Comparison of ENCODE assay signal across 1 cellular context in the genomic region with DNA sequence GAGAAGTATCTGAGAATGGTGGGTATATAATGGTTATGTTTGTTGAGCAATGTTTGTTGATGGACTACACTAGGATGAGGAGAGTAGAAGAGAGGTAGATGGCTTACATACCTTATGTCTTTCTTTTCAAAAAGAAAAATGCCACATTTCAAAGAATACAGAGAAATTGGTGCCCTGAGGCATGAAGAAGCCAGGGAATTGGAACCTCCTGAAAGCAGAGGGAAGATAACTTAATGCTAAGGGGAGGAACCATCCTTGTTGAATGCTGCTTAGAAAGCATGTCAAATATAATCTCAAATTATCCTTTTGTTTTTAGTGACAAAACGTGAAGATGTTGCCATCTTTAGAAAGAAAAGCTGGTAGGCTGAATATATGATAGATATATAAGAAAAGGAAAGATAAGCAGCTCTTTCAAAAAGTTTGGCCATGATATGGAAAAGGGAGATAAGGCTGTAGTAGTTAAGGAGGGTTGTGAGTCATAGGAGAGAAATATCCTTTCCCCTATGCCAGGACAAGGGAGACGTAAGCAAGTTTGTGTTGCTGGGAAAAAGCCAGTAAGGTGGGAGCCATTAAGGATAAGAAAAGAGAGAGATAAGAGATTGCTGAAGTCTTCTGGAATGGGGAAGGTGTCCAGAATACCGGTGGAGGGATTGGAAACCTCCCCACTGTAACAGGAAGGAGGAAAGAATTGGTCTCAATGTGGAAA.
TF ChIP-seq lines count a peak whose summit lies in the region.

No MANE protein-coding gene starts in this region.

TF ChIP-seq in GM23338, 12 proteins besides CTCF, POLR2A, EP300 and RAD21 (continued from another document):
- TF ChIP-seq, protein P1, sequence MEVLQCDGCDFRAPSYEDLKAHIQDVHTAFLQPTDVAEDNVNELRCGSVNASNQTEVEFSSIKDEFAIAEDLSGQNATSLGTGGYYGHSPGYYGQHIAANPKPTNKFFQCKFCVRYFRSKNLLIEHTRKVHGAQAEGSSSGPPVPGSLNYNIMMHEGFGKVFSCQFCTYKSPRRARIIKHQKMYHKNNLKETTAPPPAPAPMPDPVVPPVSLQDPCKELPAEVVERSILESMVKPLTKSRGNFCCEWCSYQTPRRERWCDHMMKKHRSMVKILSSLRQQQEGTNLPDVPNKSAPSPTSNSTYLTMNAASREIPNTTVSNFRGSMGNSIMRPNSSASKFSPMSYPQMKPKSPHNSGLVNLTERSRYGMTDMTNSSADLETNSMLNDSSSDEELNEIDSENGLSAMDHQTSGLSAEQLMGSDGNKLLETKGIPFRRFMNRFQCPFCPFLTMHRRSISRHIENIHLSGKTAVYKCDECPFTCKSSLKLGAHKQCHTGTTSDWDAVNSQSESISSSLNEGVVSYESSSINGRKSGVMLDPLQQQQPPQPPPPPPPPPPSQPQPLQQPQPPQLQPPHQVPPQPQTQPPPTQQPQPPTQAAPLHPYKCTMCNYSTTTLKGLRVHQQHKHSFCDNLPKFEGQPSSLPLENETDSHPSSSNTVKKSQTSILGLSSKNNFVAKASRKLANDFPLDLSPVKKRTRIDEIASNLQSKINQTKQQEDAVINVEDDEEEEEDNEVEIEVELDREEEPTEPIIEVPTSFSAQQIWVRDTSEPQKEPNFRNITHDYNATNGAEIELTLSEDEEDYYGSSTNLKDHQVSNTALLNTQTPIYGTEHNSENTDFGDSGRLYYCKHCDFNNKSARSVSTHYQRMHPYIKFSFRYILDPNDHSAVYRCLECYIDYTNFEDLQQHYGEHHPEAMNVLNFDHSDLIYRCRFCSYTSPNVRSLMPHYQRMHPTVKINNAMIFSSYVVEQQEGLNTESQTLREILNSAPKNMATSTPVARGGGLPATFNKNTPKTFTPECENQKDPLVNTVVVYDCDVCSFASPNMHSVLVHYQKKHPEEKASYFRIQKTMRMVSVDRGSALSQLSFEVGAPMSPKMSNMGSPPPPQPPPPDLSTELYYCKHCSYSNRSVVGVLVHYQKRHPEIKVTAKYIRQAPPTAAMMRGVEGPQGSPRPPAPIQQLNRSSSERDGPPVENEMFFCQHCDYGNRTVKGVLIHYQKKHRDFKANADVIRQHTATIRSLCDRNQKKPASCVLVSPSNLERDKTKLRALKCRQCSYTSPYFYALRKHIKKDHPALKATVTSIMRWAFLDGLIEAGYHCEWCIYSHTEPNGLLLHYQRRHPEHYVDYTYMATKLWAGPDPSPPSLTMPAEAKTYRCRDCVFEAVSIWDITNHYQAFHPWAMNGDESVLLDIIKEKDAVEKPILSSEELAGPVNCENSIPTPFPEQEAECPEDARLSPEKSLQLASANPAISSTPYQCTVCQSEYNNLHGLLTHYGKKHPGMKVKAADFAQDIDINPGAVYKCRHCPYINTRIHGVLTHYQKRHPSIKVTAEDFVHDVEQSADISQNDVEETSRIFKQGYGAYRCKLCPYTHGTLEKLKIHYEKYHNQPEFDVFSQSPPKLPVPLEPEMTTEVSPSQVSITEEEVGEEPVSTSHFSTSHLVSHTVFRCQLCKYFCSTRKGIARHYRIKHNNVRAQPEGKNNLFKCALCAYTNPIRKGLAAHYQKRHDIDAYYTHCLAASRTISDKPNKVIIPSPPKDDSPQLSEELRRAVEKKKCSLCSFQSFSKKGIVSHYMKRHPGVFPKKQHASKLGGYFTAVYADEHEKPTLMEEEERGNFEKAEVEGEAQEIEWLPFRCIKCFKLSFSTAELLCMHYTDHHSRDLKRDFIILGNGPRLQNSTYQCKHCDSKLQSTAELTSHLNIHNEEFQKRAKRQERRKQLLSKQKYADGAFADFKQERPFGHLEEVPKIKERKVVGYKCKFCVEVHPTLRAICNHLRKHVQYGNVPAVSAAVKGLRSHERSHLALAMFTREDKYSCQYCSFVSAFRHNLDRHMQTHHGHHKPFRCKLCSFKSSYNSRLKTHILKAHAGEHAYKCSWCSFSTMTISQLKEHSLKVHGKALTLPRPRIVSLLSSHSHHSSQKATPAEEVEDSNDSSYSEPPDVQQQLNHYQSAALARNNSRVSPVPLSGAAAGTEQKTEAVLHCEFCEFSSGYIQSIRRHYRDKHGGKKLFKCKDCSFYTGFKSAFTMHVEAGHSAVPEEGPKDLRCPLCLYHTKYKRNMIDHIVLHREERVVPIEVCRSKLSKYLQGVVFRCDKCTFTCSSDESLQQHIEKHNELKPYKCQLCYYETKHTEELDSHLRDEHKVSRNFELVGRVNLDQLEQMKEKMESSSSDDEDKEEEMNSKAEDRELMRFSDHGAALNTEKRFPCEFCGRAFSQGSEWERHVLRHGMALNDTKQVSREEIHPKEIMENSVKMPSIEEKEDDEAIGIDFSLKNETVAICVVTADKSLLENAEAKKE (CRISPR knock-in tag; IDR thresholded peaks at IDR 0.05) = no peak
- TF ChIP-seq ZNF331 (CRISPR knock-in tag; IDR thresholded peaks at IDR 0.05; ENCODE audit: low read depth) = no peak
- TF ChIP-seq, protein P2, sequence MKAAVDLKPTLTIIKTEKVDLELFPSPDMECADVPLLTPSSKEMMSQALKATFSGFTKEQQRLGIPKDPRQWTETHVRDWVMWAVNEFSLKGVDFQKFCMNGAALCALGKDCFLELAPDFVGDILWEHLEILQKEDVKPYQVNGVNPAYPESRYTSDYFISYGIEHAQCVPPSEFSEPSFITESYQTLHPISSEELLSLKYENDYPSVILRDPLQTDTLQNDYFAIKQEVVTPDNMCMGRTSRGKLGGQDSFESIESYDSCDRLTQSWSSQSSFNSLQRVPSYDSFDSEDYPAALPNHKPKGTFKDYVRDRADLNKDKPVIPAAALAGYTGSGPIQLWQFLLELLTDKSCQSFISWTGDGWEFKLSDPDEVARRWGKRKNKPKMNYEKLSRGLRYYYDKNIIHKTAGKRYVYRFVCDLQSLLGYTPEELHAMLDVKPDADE (IDR thresholded peaks at IDR 0.05) = no peak
- no peak for TF ChIP-seq STAT1 (IDR thresholded peaks at IDR 0.05; ENCODE audit: unreplicated experiment)
TF ChIP-seq in GM23338: peak in this region for 0.
